ENCODE assay signal across 21 cellular contexts in genomic region chr6:153272201-153272980, GRCh38.
DNase-seq lines count a peak whose midpoint lies in the region; ATAC-seq, FAIRE-seq and TF ChIP-seq lines count a peak whose summit lies in the region.
"Had no signal": no experiment of that assay in that cellular context is flagged by ENCODE, and none has a peak within 500 bp of the region (broad histone marks: within the 10 kb centered on the region; RNA-seq: fewer than 3 reads in every experiment).

No MANE protein-coding gene starts in this region.

- peak overlapping the region; percentile 22 for H3K18ac ChIP-seq in mesendoderm (ENCODE audit: low read length)

- H3K9ac ChIP-seq in HepG2 (ENCODE audit: insufficient read depth, low read depth, low read length) (no peak overlapping the region), SK-N-MC (ENCODE audit: insufficient read length) (peak overlapping the region; percentile 80), mesendoderm (ENCODE audit: low read length) (no peak overlapping the region)

- no peak overlapping the region for H3K56ac ChIP-seq in mesendoderm (ENCODE audit: low read length)

- H3K36me3 Mint-ChIP-seq in CD14-positive monocyte: no peaks in the 10 kb centered on the region
- H3K36me3 Mint-ChIP-seq: CD4-positive, CD25-positive, alpha-beta regulatory T cell; CD8-positive, alpha-beta T cell had no signal

- no peaks in the 10 kb centered on the region for H3K36me3 ChIP-seq in HepG2 (replicated peaks in 1 of 2; ENCODE audit: control insufficient read depth in 1 of 2, insufficient read depth in 2 of 2, low read length in 2 of 2)
- H3K36me3 ChIP-seq in right lobe of liver: no peaks in the 10 kb centered on the region
- H3K36me3 ChIP-seq in SK-N-MC (ENCODE audit: insufficient read depth, low read length): peaks cover 10% of the 10 kb centered on the region; the same call in 1 of the 2 replicates
- no peaks in the 10 kb centered on the region for H3K36me3 ChIP-seq in mesendoderm (ENCODE audit: control insufficient read depth, insufficient read depth, low read length)

- no peak for FAIRE-seq in HepG2 (lab: Jason Lieb, UNC)
- FAIRE-seq: A204.1, G401.6, GM12878, GM19239 had no signal

- H2AFZ ChIP-seq in HepG2 (ENCODE audit: low read length): no peak overlapping the region

- intact Hi-C loops in HepG2 (cut with micrococcal nuclease; ENCODE audit: unreplicated experiment): no loop called here
- intact Hi-C loops in right lobe of liver (cut with DNase I): no loop called here
- intact Hi-C loops in CD14-positive monocyte (cut with micrococcal nuclease): no loop called here

- no peak overlapping the region for H3K4me3 Mint-ChIP-seq in CD14-positive monocyte
- H3K4me3 Mint-ChIP-seq: CD4-positive, CD25-positive, alpha-beta regulatory T cell; CD8-positive, alpha-beta T cell; H9 had no signal

- peaks cover 2 to 11% (median 4%) of the 10 kb centered on the region in 7 donors for H3K9me3 Mint-ChIP-seq in CD14-positive monocyte
- H3K9me3 Mint-ChIP-seq: CD8-positive, alpha-beta T cell had no signal

- 1% methylated on average over 5 of the region's 5 CpGs for WGBS in HepG2 (ENCODE audit: low lambda C conversion rate)
- 34% methylated on average over 5 of the region's 5 CpGs for WGBS in right lobe of liver (ENCODE audit: insufficient coverage, low coverage, low lambda C conversion rate, missing lambda C conversion rate)
- no CpG with 5 or more reads among the region's 5 CpGs for WGBS in mesendoderm (ENCODE audit: extremely low coverage, insufficient coverage, low lambda C conversion rate)

- H3K4me2 ChIP-seq in HepG2 (ENCODE audit: low read depth, low read length) (no peak overlapping the region), mesendoderm (ENCODE audit: low read length) (no peak overlapping the region)

- H2BK120ac ChIP-seq in mesendoderm (ENCODE audit: low read depth, low read length): no peak overlapping the region

- CTCF ChIA-PET in HepG2 (lab: Yijun Ruan, JAX; ENCODE audit: low intra/inter-chr PET ratio, low total read pairs): no interaction called here

- H3K23ac ChIP-seq in mesendoderm (ENCODE audit: low read length): no peak overlapping the region

- TF ChIP-seq CTCF in HepG2 (CRISPR knock-in tag; IDR thresholded peaks at IDR 0.05): no peak
- no peak for TF ChIP-seq CTCF in right lobe of liver (IDR thresholded peaks at IDR 0.05)
- TF ChIP-seq CTCF in CD14-positive monocyte (IDR thresholded peaks at IDR 0.05): no peak

- H2AK5ac ChIP-seq in mesendoderm (ENCODE audit: low read length): no peak overlapping the region

- no peak for ATAC-seq in HepG2
- ATAC-seq in right lobe of liver: no peak
- ATAC-seq: CD8-positive, alpha-beta T cell; GM12878; HCT116 had no signal

- H2BK5ac ChIP-seq in mesendoderm (ENCODE audit: low read length): no peak overlapping the region

- H3K4me3 ChIP-seq in HepG2 (replicated peaks in 1 of 3; ENCODE audit: insufficient read depth in 1 of 3, low read depth in 2 of 3, low read length in 3 of 3) (no peak overlapping the region), right lobe of liver (no peak overlapping the region), SK-N-MC (peak overlapping the region; percentile 70), mesendoderm (ENCODE audit: low read length) (no peak overlapping the region)
- H3K4me3 ChIP-seq: GM12878 had no signal

- peaks cover 0 to 3% (median 0%) of the 10 kb centered on the region in 3 donors for H3K27me3 Mint-ChIP-seq in CD14-positive monocyte (ENCODE audit: low read depth in 3 of 3)
- H3K27me3 Mint-ChIP-seq: CD4-positive, CD25-positive, alpha-beta regulatory T cell had no signal

- H3K79me1 ChIP-seq in mesendoderm (ENCODE audit: low read length): no peaks in the 10 kb centered on the region

- no peak overlapping the region for H4K5ac ChIP-seq in mesendoderm (ENCODE audit: low read length)

- no TSS peak for BruUV-seq in HepG2 (replicated peaks; lab: Mats Ljungman, UMichigan)

- POLR2A ChIA-PET in HepG2 (lab: Yijun Ruan, JAX): no interaction called here

- in situ Hi-C loops in HepG2 (cut with HindIII; ENCODE audit: extremely low pct_ligation_motif_present, low pct_unique_long_range_greater_than_20kb): no loop called here

- TF ChIP-seq EP300 in HepG2 (IDR thresholded peaks at IDR 0.05; ENCODE audit: low read depth in 2 of 2, low read length in 2 of 2) (no peak), HepG2 (CRISPR knock-in tag; IDR thresholded peaks at IDR 0.05; ENCODE audit: borderline replicate concordance) (no peak)

- H3K9me3 ChIP-seq in HepG2 (ENCODE audit: low read length) (no peaks in the 10 kb centered on the region), right lobe of liver (no peaks in the 10 kb centered on the region), SK-N-MC (ENCODE audit: low read depth, low read length) (peaks cover 4% of the 10 kb centered on the region; the same call in 1 of the 2 replicates)
- H3K9me3 ChIP-seq: Caco-2 had no signal

- H4K8ac ChIP-seq in mesendoderm (ENCODE audit: low read depth, low read length): no peak overlapping the region

- H3K27me3 ChIP-seq in HepG2 (ENCODE audit: control insufficient read depth in 1 of 2, insufficient read depth in 2 of 2, low read length in 2 of 2) (no peaks in the 10 kb centered on the region), right lobe of liver (no peaks in the 10 kb centered on the region), mesendoderm (ENCODE audit: insufficient read depth, low read length, poor library complexity) (no peaks in the 10 kb centered on the region)

- no peaks in the 10 kb centered on the region for H3K4me1 Mint-ChIP-seq in CD14-positive monocyte
- H3K4me1 Mint-ChIP-seq: CD4-positive, CD25-positive, alpha-beta regulatory T cell; H9 had no signal

- H2BK15ac ChIP-seq in mesendoderm (replicated peaks; ENCODE audit: low read depth): no peak overlapping the region

- TF ChIP-seq POLR2A in HepG2 (IDR thresholded peaks at IDR 0.05; ENCODE audit: insufficient read depth in 1 of 2, low read depth in 2 of 2, low read length in 2 of 2): no peak
- TF ChIP-seq POLR2A in right lobe of liver (IDR thresholded peaks at IDR 0.05): no peak

- TF ChIP-seq RAD21 in HepG2 (CRISPR knock-in tag; IDR thresholded peaks at IDR 0.05): no peak

- H3K79me2 ChIP-seq in HepG2 (ENCODE audit: insufficient read depth, low read length) (no peaks in the 10 kb centered on the region), mesendoderm (ENCODE audit: control insufficient read depth, insufficient read depth, low read length) (no peaks in the 10 kb centered on the region)

- no peak overlapping the region for H3K4ac ChIP-seq in mesendoderm (ENCODE audit: low read depth, low read length)

- H3K4me1 ChIP-seq in HepG2 (ENCODE audit: insufficient read depth, low read length) (no peaks in the 10 kb centered on the region), right lobe of liver (no peaks in the 10 kb centered on the region), mesendoderm (ENCODE audit: control insufficient read depth, low read depth, low read length) (no peaks in the 10 kb centered on the region)
- H3K4me1 ChIP-seq: Caco-2 had no signal

- H4K20me1 ChIP-seq in HepG2 (ENCODE audit: insufficient read depth, low read length): no peaks in the 10 kb centered on the region

- no peak overlapping the region for H3K27ac Mint-ChIP-seq in CD14-positive monocyte
- H3K27ac Mint-ChIP-seq: CD4-positive, CD25-positive, alpha-beta regulatory T cell; CD8-positive, alpha-beta T cell; H9 had no signal

- DNase-seq in HepG2 (ENCODE audit: low spot score): no peak
- no peak for DNase-seq in right lobe of liver
- DNase-seq in SK-N-MC (ENCODE audit: low read depth, low spot score): peak; percentile 95
- DNase-seq in mesendoderm: no peak
- DNase-seq in smooth muscle cell of the brain vasculature (ENCODE audit: low read depth, low spot score): peak; percentile 2
- no peak for DNase-seq in CD14-positive monocyte (ENCODE audit: low spot score)
- DNase-seq in NCI-H1436 (lab: John Stamatoyannopoulos, UW): no peak
- DNase-seq in GOT3 (lab: John Stamatoyannopoulos, UW): no peak
- DNase-seq: C1 segment of cervical spinal cord; Caco-2; CD4-positive, CD25-positive, alpha-beta regulatory T cell; CD8-positive, alpha-beta T cell; DMS153; DND-41; H9 had no signal

- H3K27ac ChIP-seq in HepG2 (ENCODE audit: extremely low read length, insufficient read depth, low read length) (no peak overlapping the region), right lobe of liver (no peak overlapping the region), SK-N-MC (peak overlapping the region; percentile 100), mesendoderm (ENCODE audit: low read depth, low read length) (no peak overlapping the region)
- H3K27ac ChIP-seq: 22Rv1 had no signal

TF ChIP-seq in HepG2, 621 proteins besides CTCF, POLR2A, EP300 and RAD21:
- TF ChIP-seq HNRNPK (IDR thresholded peaks at IDR 0.05; ENCODE audit: low read depth, low read length, poor library complexity, severe bottlenecking) (peak; percentile 81), ARNT2 (CRISPR knock-in tag; IDR thresholded peaks at IDR 0.05; ENCODE audit: low read depth) (no peak), PCBP1 (IDR thresholded peaks at IDR 0.05; ENCODE audit: borderline replicate concordance, low read depth, low read length) (0 out of 2 replicates have a peak, but pooled peaks have one; percentile 63), BORCS8-MEF2B (CRISPR knock-in tag; IDR thresholded peaks at IDR 0.05) (no peak)
TF ChIP-seq in HepG2: peak in this region for 2.

Comparison
In these comparisons a context has a peak if more than half of its experiments do, and no peak if none do; other contexts are left out.
1. DNase-seq: peak in SK-N-MC (single experiment) and smooth muscle cell of the brain vasculature (single experiment); none in HepG2 (single experiment), right lobe of liver (0 of 3), mesendoderm (single experiment), CD14-positive monocyte (single experiment), NCI-H1436 (single experiment) and GOT3 (single experiment).